Comparison of ENCODE assay signal across 8 cellular contexts in the genomic region with DNA sequence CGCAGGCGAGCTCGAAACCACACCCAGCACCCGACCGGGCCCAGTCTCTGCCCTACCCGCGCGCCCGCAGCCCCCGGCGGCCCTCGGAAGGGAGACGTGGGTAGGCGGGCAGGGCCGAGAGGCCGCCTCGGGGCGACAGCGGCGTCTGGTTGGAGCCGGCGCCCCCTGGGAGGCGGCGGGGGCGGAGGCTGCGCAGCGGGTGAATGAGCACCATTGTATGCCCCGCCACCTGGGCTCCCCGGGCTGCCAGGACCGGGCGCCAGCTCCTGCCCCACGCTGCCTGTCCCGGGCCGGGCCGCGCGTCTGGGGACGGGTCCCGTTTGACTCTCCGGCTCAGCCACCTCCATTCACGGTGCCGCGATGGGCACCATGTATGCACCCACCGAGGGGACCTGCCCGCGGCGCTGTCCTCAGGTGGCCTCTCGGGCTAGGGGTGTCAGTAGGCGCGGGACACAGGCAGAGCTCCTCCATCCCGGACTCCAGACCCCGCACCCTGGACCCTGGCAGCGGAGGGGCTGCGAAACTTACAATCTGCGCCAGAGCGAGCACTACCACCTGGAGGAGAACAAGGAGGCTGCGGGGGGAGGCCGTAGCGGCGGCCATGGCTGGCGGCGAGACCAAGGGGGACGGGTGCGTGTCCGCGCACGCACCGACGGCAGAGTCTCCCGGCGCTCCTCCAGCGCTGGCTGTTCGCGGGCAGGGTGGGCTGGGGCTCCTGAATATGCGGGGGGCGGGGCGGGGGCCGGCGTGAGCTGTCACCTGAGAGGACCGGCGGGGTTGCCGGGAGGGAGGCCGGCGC. TPM values are rescaled to one million over a fixed set of nuclear protein-coding genes. Genes with fewer than 3 reads are reported as not detected.
DNase-seq lines count a peak whose midpoint lies in the region; ATAC-seq, FAIRE-seq and TF ChIP-seq lines count a peak whose summit lies in the region.

A gene (minus strand): TSS at position 692 of the 799 bp plus-strand sequence. CDS start 89 bp downstream, at position 603.

- dilution Hi-C loops in endothelial cell of umbilical vein (cut with MboI; ENCODE audit: extremely low pct_ligation_motif_present, low sequenced_read_pairs): no loop called here

- POLR2A ChIA-PET in endothelial cell of umbilical vein (lab: Charles Lee): interaction anchor here (0.6 to 1.1 kb wide), 2 partner anchors 22 to 27 kb away, joined by 3 to 8 read pairs; no protein-coding TSS in a partner anchor

- H3K79me2 ChIP-seq in endothelial cell of umbilical vein (ENCODE audit: control insufficient read depth, insufficient read depth, low read length): no peaks in the 10 kb centered on the region

- peak within 1 kb of the TSS; percentile 85 for H3K4me3 Mint-ChIP-seq in stimulated activated effector memory CD8-positive, alpha-beta T cell treated with anti-CD3 and anti-CD28 coated beads, Interleukin-12 subunit alpha, Interleukin-12 subunit beta, amount 100 ng/mL, for 72 hours

- H3K9me3 ChIP-seq in endothelial cell of umbilical vein (replicated peaks; ENCODE audit: control insufficient read depth, insufficient read depth, low read length) (no peaks in the 10 kb centered on the region), mucosa of stomach (ENCODE audit: control insufficient read depth, low read length) (no peaks in the 10 kb centered on the region)

- peak within 1 kb of the TSS; percentile 84 for H3K27ac Mint-ChIP-seq in stimulated activated effector memory CD8-positive, alpha-beta T cell treated with anti-CD3 and anti-CD28 coated beads, Interleukin-12 subunit alpha, Interleukin-12 subunit beta, amount 100 ng/mL, for 72 hours

- H2AFZ ChIP-seq in endothelial cell of umbilical vein (ENCODE audit: low read depth, low read length): peak within 1 kb of the TSS; percentile 52

- no peaks in the 10 kb centered on the region for H3K36me3 Mint-ChIP-seq in stimulated activated effector memory CD8-positive, alpha-beta T cell treated with anti-CD3 and anti-CD28 coated beads, Interleukin-12 subunit alpha, Interleukin-12 subunit beta, amount 100 ng/mL, for 72 hours

- no peak within 1 kb of the TSS for H3K27ac ChIP-seq in endothelial cell of umbilical vein (ENCODE audit: insufficient read depth, low read depth, low read length)

- no peaks in the 10 kb centered on the region for H3K9me3 Mint-ChIP-seq in stimulated activated effector memory CD8-positive, alpha-beta T cell treated with anti-CD3 and anti-CD28 coated beads, Interleukin-12 subunit alpha, Interleukin-12 subunit beta, amount 100 ng/mL, for 72 hours

- no peak for FAIRE-seq in endothelial cell of umbilical vein (lab: Jason Lieb, UNC)

- DNase-seq in ELR (ENCODE audit: low read depth) (peak; percentile 58), NCI-H2171 treated with DMSO at 0.1 percent for 48 hours (lab: John Stamatoyannopoulos, UW) (peak; percentile 70), endothelial cell of umbilical vein (ENCODE audit: low read depth, low spot score) (peak; percentile 15), NCI-H226 (no peak)
- DNase-seq in activated CD8-positive, alpha-beta memory T cell treated with anti-CD3 and anti-CD28 coated beads for 24 hours: peak; percentile 83
- peak; percentile 51 to 83 for DNase-seq in stimulated activated effector memory CD8-positive, alpha-beta T cell treated with anti-CD3 and anti-CD28 coated beads, Interleukin-12 subunit alpha, Interleukin-12 subunit beta, amount 100 ng/mL, for 72 hours (ENCODE audit: low spot score in 2 of 2)

- BruUV-seq in endothelial cell of umbilical vein (replicated peaks; lab: Mats Ljungman, UMichigan): no TSS peak

- no peaks in the 10 kb centered on the region for H4K20me1 ChIP-seq in endothelial cell of umbilical vein (replicated peaks; ENCODE audit: control insufficient read depth, extremely low read depth, insufficient read depth, low read length)

- no peak for TF ChIP-seq CTCF in endothelial cell of umbilical vein (IDR thresholded peaks at IDR 0.05; ENCODE audit: extremely low read depth in 1 of 2, insufficient read depth in 1 of 2, low read depth in 1 of 2, low read length in 2 of 2)

- CTCF ChIA-PET in endothelial cell of umbilical vein (lab: Charles Lee): interaction anchor here (1.2 to 4.6 kb wide), 8 partner anchors 8 to 173 kb away, joined by 4 to 51 read pairs (median 12); no protein-coding TSS in a partner anchor

- H3K27me3 ChIP-seq in endothelial cell of umbilical vein (ENCODE audit: control insufficient read depth in 2 of 2, insufficient read depth in 2 of 2, low read length in 2 of 2): peaks cover 23 to 33% of the 10 kb centered on the region in 2 experiments
- peaks cover 31% of the 10 kb centered on the region for H3K27me3 ChIP-seq in mucosa of stomach (ENCODE audit: control insufficient read depth, insufficient read depth, low read length)

- intact Hi-C loops in endothelial cell of umbilical vein (cut with micrococcal nuclease): no loop called here

- H3K9me1 ChIP-seq in endothelial cell of umbilical vein (replicated peaks; ENCODE audit: control insufficient read depth, extremely low read depth, insufficient read depth, low read length): no peaks in the 10 kb centered on the region

- no peak within 1 kb of the TSS for H3K9ac ChIP-seq in endothelial cell of umbilical vein (replicated peaks; ENCODE audit: extremely low read depth, insufficient read depth, low read length)
- peak within 1 kb of the TSS; percentile 22 for H3K9ac ChIP-seq in mucosa of stomach (ENCODE audit: low read length)

- peak; percentile 77 for ATAC-seq in stimulated activated effector memory CD8-positive, alpha-beta T cell treated with anti-CD3 and anti-CD28 coated beads, Interleukin-12 subunit alpha, Interleukin-12 subunit beta, amount 100 ng/mL, for 72 hours
- no peak for ATAC-seq in HG03439 (IDR thresholded peaks at IDR 0.05; ENCODE audit: unreplicated experiment)

- H3K4me1 Mint-ChIP-seq in stimulated activated effector memory CD8-positive, alpha-beta T cell treated with anti-CD3 and anti-CD28 coated beads, Interleukin-12 subunit alpha, Interleukin-12 subunit beta, amount 100 ng/mL, for 72 hours: peaks cover 38% of the 10 kb centered on the region

- peak within 1 kb of the TSS; percentile 45 for H3K4me2 ChIP-seq in endothelial cell of umbilical vein (ENCODE audit: insufficient read depth, low read length)

- H3K4me3 ChIP-seq in endothelial cell of umbilical vein (replicated peaks in 1 of 3; ENCODE audit: insufficient read depth in 1 of 3, low read depth in 1 of 3, low read length in 3 of 3): peak within 1 kb of the TSS in 1 of 3 experiments; percentile 3
- peak within 1 kb of the TSS; percentile 6 for H3K4me3 ChIP-seq in mucosa of stomach (ENCODE audit: low read length)

- no peak for TF ChIP-seq POLR2A in endothelial cell of umbilical vein (IDR thresholded peaks at IDR 0.05; ENCODE audit: low read depth, low read length)

- H3K4me1 ChIP-seq in endothelial cell of umbilical vein (ENCODE audit: control insufficient read depth, extremely low read depth, insufficient read depth, low read length): peaks cover 4% of the 10 kb centered on the region
- H3K4me1 ChIP-seq in mucosa of stomach (ENCODE audit: control insufficient read depth, insufficient read depth, low read length): peaks cover 31% of the 10 kb centered on the region

- H3K36me3 ChIP-seq in endothelial cell of umbilical vein (ENCODE audit: control insufficient read depth in 2 of 2, extremely low read depth in 1 of 2, insufficient read depth in 2 of 2, low read length in 2 of 2) (no peaks in the 10 kb centered on the region), mucosa of stomach (ENCODE audit: control insufficient read depth, insufficient read depth, low read length) (no peaks in the 10 kb centered on the region)

TF ChIP-seq in endothelial cell of umbilical vein, 7 proteins besides CTCF, POLR2A, EP300 and RAD21:
- TF ChIP-seq JUN (IDR thresholded peaks at IDR 0.05; ENCODE audit: borderline replicate concordance, insufficient read depth, insufficient read length, low read depth): no peak
- TF ChIP-seq, protein P1, sequence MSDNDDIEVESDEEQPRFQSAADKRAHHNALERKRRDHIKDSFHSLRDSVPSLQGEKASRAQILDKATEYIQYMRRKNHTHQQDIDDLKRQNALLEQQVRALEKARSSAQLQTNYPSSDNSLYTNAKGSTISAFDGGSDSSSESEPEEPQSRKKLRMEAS (IDR thresholded peaks at IDR 0.05; ENCODE audit: insufficient read depth, insufficient read length): no peak
- TF ChIP-seq EZH2 (IDR thresholded peaks at IDR 0.05; ENCODE audit: borderline replicate concordance, low read depth, low read length, severe bottlenecking): peak; percentile 77
- TF ChIP-seq GATA2 (IDR thresholded peaks at IDR 0.05; ENCODE audit: insufficient read depth, insufficient read length, low read depth, low read length): no peak
- no peak for TF ChIP-seq MYC (IDR thresholded peaks at IDR 0.05; ENCODE audit: low read depth, low read length)
- no peak for TF ChIP-seq FOS (IDR thresholded peaks at IDR 0.05; ENCODE audit: borderline replicate concordance, insufficient read depth, low read length)
- no peak for TF ChIP-seq POLR2AphosphoS5 (IDR thresholded peaks at IDR 0.05; ENCODE audit: insufficient read depth, low read depth, low read length)

RNA-seq across cellular contexts. Expression of the gene that starts here (rescaled TPM):
- 0.64 and 1.3 TPM in 2 replicates for total RNA-seq in endothelial cell of umbilical vein
- 0.29 and 0.69 TPM in 2 replicates for polyA plus RNA-seq in endothelial cell of umbilical vein
- 0.32 and 0.34 TPM in 2 replicates for polyA plus RNA-seq in endothelial cell of umbilical vein (2011; cell fraction: cytosol; rRNA removed)
- polyA plus RNA-seq in endothelial cell of umbilical vein (2011; cell fraction: nucleus; rRNA removed): 2.4 and 2.5 TPM in 2 replicates
- polyA plus RNA-seq in endothelial cell of umbilical vein (2012): 0.05 and 0.34 TPM in 2 replicates
- 0.08 and 0.22 TPM in 2 replicates for polyA minus RNA-seq in endothelial cell of umbilical vein
- polyA minus RNA-seq in endothelial cell of umbilical vein (2011; cell fraction: cytosol; rRNA and poly(A)+ RNA removed): not detected
- 0.19 TPM in 1 of 2 replicates, not detected in the other for polyA minus RNA-seq in endothelial cell of umbilical vein (2011; cell fraction: nucleus; rRNA and poly(A)+ RNA removed)
